14 cellular contexts compared by ENCODE assay signal in the genomic region with DNA sequence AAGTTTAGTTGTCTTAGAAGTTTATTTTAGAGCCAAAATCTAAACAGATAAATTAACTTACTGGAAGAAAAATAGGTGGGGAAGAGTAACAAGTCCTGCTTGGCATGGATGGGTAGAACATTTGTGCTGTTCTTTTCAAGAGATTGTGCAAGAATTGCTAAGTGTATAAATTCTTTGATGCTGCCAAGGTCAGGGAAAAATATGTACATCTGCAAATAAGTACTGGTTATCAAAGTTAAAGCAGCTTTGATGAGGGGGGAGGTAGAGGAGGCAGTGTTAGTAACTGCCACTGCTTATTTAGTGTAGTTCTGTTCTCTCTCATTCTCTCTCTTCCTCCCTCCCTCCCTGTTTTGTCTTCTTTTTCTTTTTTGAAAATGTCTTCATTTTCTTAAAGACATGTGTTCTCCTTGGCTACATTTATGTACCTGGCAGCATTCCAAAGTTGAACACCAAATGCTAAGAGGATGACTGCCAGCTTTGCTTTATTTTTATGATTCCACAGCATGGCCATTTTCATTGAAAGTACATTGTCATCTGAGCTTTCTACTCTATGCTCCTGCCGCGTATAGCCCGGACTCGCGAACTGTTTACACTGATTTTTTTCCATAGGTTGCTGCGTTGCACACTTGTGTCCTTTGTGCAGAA. TPM values are rescaled to one million over a fixed set of nuclear protein-coding genes. Genes with fewer than 3 reads are reported as not detected.
A peak's percentile ranks its signal among the peaks of the same experiment; 100 is the strongest.
DNase-seq lines count a peak whose midpoint lies in the region; TF ChIP-seq lines count a peak whose summit lies in the region.
"Had no signal": no experiment of that assay in that cellular context is flagged by ENCODE, and none has a peak within 500 bp of the region (broad histone marks: within the 10 kb centered on the region; RNA-seq: fewer than 3 reads in every experiment).

No MANE protein-coding gene starts in this region.

- peak overlapping the region; percentile 66 for H3K4me3 ChIP-seq in SK-N-MC
- no peak overlapping the region for H3K4me3 ChIP-seq in fibroblast of the aortic adventitia (ENCODE audit: low read depth, low read length)

- H3K9me3 ChIP-seq in SK-N-MC (ENCODE audit: low read depth, low read length) = no peaks in the 10 kb centered on the region

- H3K9ac ChIP-seq in SK-N-MC (ENCODE audit: insufficient read length) = no peak overlapping the region

- H3K9me3 Mint-ChIP-seq in nephron progenitor cell = no peaks in the 10 kb centered on the region

- H3K4me3 Mint-ChIP-seq in nephron progenitor cell = no peak overlapping the region
- H3K4me3 Mint-ChIP-seq: IgD-negative memory B cell, natural killer cell had no signal

- DNase-seq in AG09319 (ENCODE audit: extremely low read depth, low read depth) (peak; percentile 15), SK-N-MC (ENCODE audit: low read depth, low spot score) (no peak), fibroblast of the aortic adventitia (ENCODE audit: low read depth) (peak; percentile 83), nephron progenitor cell (no peak), SW 1271 (lab: John Stamatoyannopoulos, UW) (no peak), NCI-H1417 (lab: John Stamatoyannopoulos, UW) (no peak), SHP77 (lab: John Stamatoyannopoulos, UW) (no peak)
- DNase-seq in stimulated activated CD4-positive, alpha-beta T cell treated with anti-CD3 and anti-CD28 coated beads, Interleukin-12 subunit alpha, Interleukin-12 subunit beta, amount 100 ng/mL, for 4 hours = no peak
- DNase-seq: activated CD8-positive, alpha-beta memory T cell treated with anti-CD3 and anti-CD28 coated beads for 24 hours; Calu3; natural killer cell; NCI-H1092 treated with DMSO at 0.1 percent for 48 hours; stimulated activated naive CD4-positive, alpha-beta T cell had no signal

- peak overlapping the region; percentile 64 for H3K27ac Mint-ChIP-seq in nephron progenitor cell
- H3K27ac Mint-ChIP-seq: IgD-negative memory B cell, natural killer cell had no signal

- TF ChIP-seq CTCF in AG09319 (IDR thresholded peaks at IDR 0.05; ENCODE audit: low read depth, low read length) (no peak), fibroblast of the aortic adventitia (IDR thresholded peaks at IDR 0.05; ENCODE audit: insufficient read depth, low read length) (no peak), nephron progenitor cell (IDR thresholded peaks at IDR 0.05) (no peak)

- peak overlapping the region; percentile 86 for H3K27ac ChIP-seq in SK-N-MC

- H3K36me3 ChIP-seq in SK-N-MC (ENCODE audit: insufficient read depth, low read length) = peaks cover 23% of the 10 kb centered on the region

- H3K4me1 Mint-ChIP-seq in nephron progenitor cell = peaks cover 6% of the 10 kb centered on the region
- H3K4me1 Mint-ChIP-seq: IgD-negative memory B cell, natural killer cell had no signal

- H3K36me3 Mint-ChIP-seq in nephron progenitor cell (ENCODE audit: low read depth) = peaks cover 12% of the 10 kb centered on the region
- H3K36me3 Mint-ChIP-seq: IgD-negative memory B cell, natural killer cell had no signal

- H3K27me3 Mint-ChIP-seq in nephron progenitor cell (ENCODE audit: low read depth, poor library complexity) = no peaks in the 10 kb centered on the region
- H3K27me3 Mint-ChIP-seq: IgD-negative memory B cell had no signal

RNA-seq across cellular contexts. Expression of gene CACNB2, which starts 18.6 kb away (rescaled TPM):
- 0.82 and 2.1 TPM in 2 replicates for total RNA-seq in fibroblast of the aortic adventitia (ENCODE audit: low replicate concordance)
- total RNA-seq: Calu3, natural killer cell had no signal

Comparison
In these comparisons a context has a peak if more than half of its experiments do, and no peak if none do; other contexts are left out.
1. DNase-seq: peak in AG09319 (single experiment) and fibroblast of the aortic adventitia (single experiment); none in SK-N-MC (single experiment), nephron progenitor cell (single experiment), SW 1271 (0 of 2), NCI-H1417 (0 of 3), SHP77 (0 of 2) and stimulated activated CD4-positive, alpha-beta T cell treated with anti-CD3 and anti-CD28 coated beads, Interleukin-12 subunit alpha, Interleukin-12 subunit beta, amount 100 ng/mL, for 4 hours (single experiment).